ENCODE assay signal across 9 cellular contexts in genomic region chrX:140664939-140665338, GRCh38. TPM values are rescaled to one million over a fixed set of nuclear protein-coding genes. Genes with fewer than 3 reads are reported as not detected.
A peak's percentile ranks its signal among the peaks of the same experiment; 100 is the strongest.
DNase-seq lines count a peak whose midpoint lies in the region; TF ChIP-seq lines count a peak whose summit lies in the region.
"Had no signal": no experiment of that assay in that cellular context is flagged by ENCODE, and none has a peak within 500 bp of the region (broad histone marks: within the 10 kb centered on the region; RNA-seq: fewer than 3 reads in every experiment).

No MANE protein-coding gene starts in this region.

- intact Hi-C loops in dorsolateral prefrontal cortex (cut with DNase I): loop anchor here (5.0 kb wide), 3 partner anchors 93 to 608 kb away; partner anchors contain the start of gene SOX3 (in 1 of the 2)
- intact Hi-C loops in activated T-helper 2 cell treated with anti-CD3 and anti-CD28 coated beads, Interferon-gamma antibody, Interleukin-2, Interleukin-4, amounts not matched to agents 10 μg/mL and 5 μg/mL and 100 μg/mL, durations not matched to agents 14 hours and 24 hours and 36 hours (cut with micrococcal nuclease): no loop called here

- TF ChIP-seq CTCF in dorsolateral prefrontal cortex (IDR thresholded peaks at IDR 0.05 in 54 of 56, conservative IDR thresholded peaks at IDR 0.05 in 2 of 56; ENCODE audit: low read depth in 1 of 56, partially characterized antibody in 56 of 56): peak in 53 of 56 donors; percentile 22 to 78 (median 54)

- no peaks in the 10 kb centered on the region for H3K4me1 Mint-ChIP-seq in activated T-helper 2 cell treated with anti-CD3 and anti-CD28 coated beads, Interferon-gamma antibody, Interleukin-2, Interleukin-4, amounts not matched to agents 10 μg/mL and 5 μg/mL and 100 μg/mL, durations not matched to agents 14 hours and 24 hours and 36 hours (ENCODE audit: low read depth)
- H3K4me1 Mint-ChIP-seq in T-helper 2 cell treated with Interferon-gamma antibody and Interleukin-4, amounts not matched to agents 5 μg/mL and 100 μg/mL, for 36 hours (ENCODE audit: low read depth): no peaks in the 10 kb centered on the region

- no peaks in the 10 kb centered on the region for H3K36me3 Mint-ChIP-seq in activated T-helper 2 cell treated with anti-CD3 and anti-CD28 coated beads, Interferon-gamma antibody, Interleukin-2, Interleukin-4, amounts not matched to agents 10 μg/mL and 5 μg/mL and 100 μg/mL, durations not matched to agents 14 hours and 24 hours and 36 hours (ENCODE audit: low read depth)
- H3K36me3 Mint-ChIP-seq in T-helper 2 cell treated with Interferon-gamma antibody and Interleukin-4, amounts not matched to agents 5 μg/mL and 100 μg/mL, for 36 hours (ENCODE audit: low read depth): no peaks in the 10 kb centered on the region

- no peaks in the 10 kb centered on the region for H3K9me3 Mint-ChIP-seq in activated T-helper 2 cell treated with anti-CD3 and anti-CD28 coated beads, Interferon-gamma antibody, Interleukin-2, Interleukin-4, amounts not matched to agents 10 μg/mL and 5 μg/mL and 100 μg/mL, durations not matched to agents 14 hours and 24 hours and 36 hours
- no peaks in the 10 kb centered on the region for H3K9me3 Mint-ChIP-seq in T-helper 2 cell treated with Interferon-gamma antibody and Interleukin-4, amounts not matched to agents 5 μg/mL and 100 μg/mL, for 36 hours
- H3K9me3 Mint-ChIP-seq: CD4-positive, alpha-beta T cell had no signal

- H3K36me3 ChIP-seq in MG63: no peaks in the 10 kb centered on the region

- H3K27me3 ChIP-seq in dorsolateral prefrontal cortex (peaks cover 0 to 43% (median 7%) of the 10 kb centered on the region in 45 donors), MG63 (no peaks in the 10 kb centered on the region)

- H3K4me3 Mint-ChIP-seq in activated T-helper 2 cell treated with anti-CD3 and anti-CD28 coated beads, Interferon-gamma antibody, Interleukin-2, Interleukin-4, amounts not matched to agents 10 μg/mL and 5 μg/mL and 100 μg/mL, durations not matched to agents 14 hours and 24 hours and 36 hours (ENCODE audit: low read depth): no peak overlapping the region
- no peak overlapping the region for H3K4me3 Mint-ChIP-seq in T-helper 2 cell treated with Interferon-gamma antibody and Interleukin-4, amounts not matched to agents 5 μg/mL and 100 μg/mL, for 36 hours
- H3K4me3 Mint-ChIP-seq: CD4-positive, alpha-beta T cell had no signal

- no peak overlapping the region for H3K27ac Mint-ChIP-seq in activated T-helper 2 cell treated with anti-CD3 and anti-CD28 coated beads, Interferon-gamma antibody, Interleukin-2, Interleukin-4, amounts not matched to agents 10 μg/mL and 5 μg/mL and 100 μg/mL, durations not matched to agents 14 hours and 24 hours and 36 hours
- no peak overlapping the region for H3K27ac Mint-ChIP-seq in T-helper 2 cell treated with Interferon-gamma antibody and Interleukin-4, amounts not matched to agents 5 μg/mL and 100 μg/mL, for 36 hours
- H3K27ac Mint-ChIP-seq: CD4-positive, alpha-beta T cell had no signal

- H3K9me3 ChIP-seq in MG63: no peaks in the 10 kb centered on the region

- H3K27me3 Mint-ChIP-seq in activated T-helper 2 cell treated with anti-CD3 and anti-CD28 coated beads, Interferon-gamma antibody, Interleukin-2, Interleukin-4, amounts not matched to agents 10 μg/mL and 5 μg/mL and 100 μg/mL, durations not matched to agents 14 hours and 24 hours and 36 hours (ENCODE audit: low read depth): no peaks in the 10 kb centered on the region
- H3K27me3 Mint-ChIP-seq in T-helper 2 cell treated with Interferon-gamma antibody and Interleukin-4, amounts not matched to agents 5 μg/mL and 100 μg/mL, for 36 hours (ENCODE audit: low read depth): no peaks in the 10 kb centered on the region

- no peak overlapping the region for H3K27ac ChIP-seq in dorsolateral prefrontal cortex

- H3K4me3 ChIP-seq in dorsolateral prefrontal cortex (no peak overlapping the region), MG63 (no peak overlapping the region)

- DNase-seq in NCI-H82 (lab: John Stamatoyannopoulos, UW) (peak; percentile 27), NCI-H82 treated with DMSO at 0.1 percent for 48 hours (lab: John Stamatoyannopoulos, UW; ENCODE audit: unreplicated experiment) (no peak), NCI-H460 (ENCODE audit: extremely low read depth, low read depth) (peak; percentile 35), dorsolateral prefrontal cortex (no peak), retina (peak; percentile 6), MG63 (no peak)
- DNase-seq in activated T-helper 2 cell treated with anti-CD3 and anti-CD28 coated beads, Interferon-gamma antibody, Interleukin-2, Interleukin-4, amounts not matched to agents 10 μg/mL and 5 μg/mL and 100 μg/mL, durations not matched to agents 14 hours and 24 hours and 36 hours (ENCODE audit: low spot score): no peak
- DNase-seq in T-helper 2 cell treated with Interferon-gamma antibody and Interleukin-4, amounts not matched to agents 5 μg/mL and 100 μg/mL, for 36 hours (ENCODE audit: low spot score): no peak
- DNase-seq: CD4-positive, alpha-beta T cell had no signal

RNA-seq across cellular contexts. Expression of gene LINC00632, which starts 44.6 kb away (rescaled TPM):
- total RNA-seq in NCI-H460 (2014; rRNA removed; shearing (Covaris generic)): 45.1 and 48.4 TPM in 2 replicates
- 2.0 and 7.3 TPM in 2 replicates for polyA plus RNA-seq in NCI-H460 (2014; cell fraction: nucleus; rRNA removed)
- over 10,000 TPM in 59 of 120 experiments, 1,000 to 10,000 TPM in 61; 5,146 to 25,783 (median 9,954) TPM for total RNA-seq in dorsolateral prefrontal cortex
- total RNA-seq in activated T-helper 2 cell treated with anti-CD3 and anti-CD28 coated beads, Interferon-gamma antibody, Interleukin-2, Interleukin-4, amounts not matched to agents 10 μg/mL and 5 μg/mL and 100 μg/mL, durations not matched to agents 14 hours and 24 hours and 36 hours: 3.1 and 3.3 TPM in 2 replicates
- total RNA-seq in MG63 (2014; rRNA removed; shearing (Covaris generic); ENCODE audit: low replicate concordance): 1.6 and 2.5 TPM in 2 replicates

Comparison
In these comparisons a context has a peak if more than half of its experiments do, and no peak if none do; other contexts are left out.
1. DNase-seq: peak in NCI-H82 (single experiment), NCI-H460 (single experiment) and retina (single experiment); none in NCI-H82 treated with DMSO at 0.1 percent for 48 hours (single experiment), dorsolateral prefrontal cortex (0 of 10), activated T-helper 2 cell treated with anti-CD3 and anti-CD28 coated beads, Interferon-gamma antibody, Interleukin-2, Interleukin-4, amounts not matched to agents 10 μg/mL and 5 μg/mL and 100 μg/mL, durations not matched to agents 14 hours and 24 hours and 36 hours (single experiment), MG63 (single experiment) and T-helper 2 cell treated with Interferon-gamma antibody and Interleukin-4, amounts not matched to agents 5 μg/mL and 100 μg/mL, for 36 hours (single experiment).
2. RNA of gene LINC00632, which starts 44.6 kb away (total RNA-seq): 5,146 to 25,783 TPM in dorsolateral prefrontal cortex; 45.1 to 48.4 TPM in NCI-H460, 3.1 to 3.3 TPM in activated T-helper 2 cell treated with anti-CD3 and anti-CD28 coated beads, Interferon-gamma antibody, Interleukin-2, Interleukin-4, amounts not matched to agents 10 μg/mL and 5 μg/mL and 100 μg/mL, durations not matched to agents 14 hours and 24 hours and 36 hours and 1.6 to 2.5 TPM in MG63; every median in the first group is over 100 times any median in the second.